ENCODE assay signal across 1 cellular context in genomic region chr20:47360489-47361267, GRCh38.
A peak's percentile ranks its signal among the peaks of the same experiment; 100 is the strongest.
TF ChIP-seq lines count a peak whose summit lies in the region.

No MANE protein-coding gene starts in this region.

TF ChIP-seq in HepG2, 621 proteins besides CTCF, POLR2A, EP300 and RAD21 (continued from another document and continues in another):
- TF ChIP-seq ZC3H4 (CRISPR knock-in tag; IDR thresholded peaks at IDR 0.05; ENCODE audit: borderline replicate concordance) (no peak), JUN (CRISPR knock-in tag; IDR thresholded peaks at IDR 0.05) (0 out of 2 replicates have a peak, but pooled peaks have one; percentile 46), E2F2 (CRISPR knock-in tag; IDR thresholded peaks at IDR 0.05; ENCODE audit: borderline replicate concordance) (peak; percentile 21; the same call in 1 of the 2 replicates), MIER2 (CRISPR knock-in tag; IDR thresholded peaks at IDR 0.05) (peak; percentile 66; the same call in 1 of the 2 replicates), ARNT (IDR thresholded peaks at IDR 0.05) (no peak), HOXA7 (CRISPR knock-in tag; IDR thresholded peaks at IDR 0.05) (no peak), THAP11 (CRISPR knock-in tag; IDR thresholded peaks at IDR 0.05) (peak; percentile 78), FOXA3 (CRISPR knock-in tag; IDR thresholded peaks at IDR 0.05) (peak; percentile 71), ZNF205 (CRISPR knock-in tag; IDR thresholded peaks at IDR 0.05) (0 out of 2 replicates have a peak, but pooled peaks have one; percentile 63), HOXA5 (CRISPR knock-in tag; IDR thresholded peaks at IDR 0.05) (peak; percentile 72; the same call in 1 of the 2 replicates), RFX5 (IDR thresholded peaks at IDR 0.05; ENCODE audit: low read depth, low read length) (no peak; the same call in 1 of the 2 replicates), BRF2 (CRISPR knock-in tag; IDR thresholded peaks at IDR 0.05) (0 out of 2 replicates have a peak, but pooled peaks have one; percentile 36), ZFP91 (CRISPR knock-in tag; IDR thresholded peaks at IDR 0.05; ENCODE audit: borderline replicate concordance) (peak; percentile 91), ZNF747 (CRISPR knock-in tag; IDR thresholded peaks at IDR 0.05; ENCODE audit: borderline replicate concordance) (no peak; the same call in 1 of the 2 replicates), ATF5 (CRISPR knock-in tag; IDR thresholded peaks at IDR 0.05; ENCODE audit: low read depth) (no peak), ZNF580 (CRISPR knock-in tag; IDR thresholded peaks at IDR 0.05; ENCODE audit: borderline replicate concordance, low read depth) (peak; percentile 70; the same call in 1 of the 2 replicates), RFXAP (CRISPR knock-in tag; IDR thresholded peaks at IDR 0.05; ENCODE audit: borderline replicate concordance) (peak; percentile 85), ZBTB44 (CRISPR knock-in tag; IDR thresholded peaks at IDR 0.05) (peak; percentile 50; the same call in 1 of the 2 replicates), GMEB1 (CRISPR knock-in tag; IDR thresholded peaks at IDR 0.05; ENCODE audit: borderline replicate concordance) (peak; percentile 78), IRF1 (CRISPR knock-in tag; IDR thresholded peaks at IDR 0.05; ENCODE audit: low read depth) (no peak), ZNF713 (CRISPR knock-in tag; IDR thresholded peaks at IDR 0.05) (0 out of 2 replicates have a peak, but pooled peaks have one; percentile 69), MXD4 (CRISPR knock-in tag; IDR thresholded peaks at IDR 0.05) (peak; percentile 88), ZNF841 (CRISPR knock-in tag; IDR thresholded peaks at IDR 0.05; ENCODE audit: borderline replicate concordance) (no peak), HMGA1 (CRISPR knock-in tag; conservative IDR thresholded peaks at IDR 0.05) (no peak), TFAP4 (IDR thresholded peaks at IDR 0.05; ENCODE audit: borderline replicate concordance, low read depth) (no peak), TOPORS (CRISPR knock-in tag; IDR thresholded peaks at IDR 0.05) (no peak), SMARCE1 (IDR thresholded peaks at IDR 0.05; ENCODE audit: borderline replicate concordance) (no peak), E2F5 (CRISPR knock-in tag; conservative IDR thresholded peaks at IDR 0.05) (no peak), ZNF614 (CRISPR knock-in tag; IDR thresholded peaks at IDR 0.05; ENCODE audit: borderline replicate concordance) (peak; percentile 65; the same call in 1 of the 2 replicates), PITX1 (CRISPR knock-in tag; IDR thresholded peaks at IDR 0.05) (peak; percentile 79), SOX13 (IDR thresholded peaks at IDR 0.05) (peak; percentile 11; the same call in 1 of the 2 replicates), SOX13 (CRISPR knock-in tag; conservative IDR thresholded peaks at IDR 0.05 in 1 of 2, IDR thresholded peaks at IDR 0.05 in 1 of 2) (peak in 1 of 2 experiments; percentile 71; a peak in 2 of 4 replicates), ZBTB42 (CRISPR knock-in tag; IDR thresholded peaks at IDR 0.05) (peak; percentile 57; the same call in 1 of the 2 replicates), MNT (IDR thresholded peaks at IDR 0.05) (no peak), FOXC1 (CRISPR knock-in tag; IDR thresholded peaks at IDR 0.05; ENCODE audit: borderline replicate concordance) (peak; percentile 94; the same call in 1 of the 2 replicates), MTERF4 (CRISPR knock-in tag; IDR thresholded peaks at IDR 0.05) (peak; percentile 40; the same call in 1 of the 2 replicates), ZNF383 (CRISPR knock-in tag; IDR thresholded peaks at IDR 0.05; ENCODE audit: borderline replicate concordance) (no peak; the same call in 1 of the 2 replicates), ZNF558 (CRISPR knock-in tag; IDR thresholded peaks at IDR 0.05; ENCODE audit: borderline replicate concordance) (no peak; the same call in 1 of the 2 replicates)
